ENCODE assay signal across 23 cellular contexts in the genomic region with DNA sequence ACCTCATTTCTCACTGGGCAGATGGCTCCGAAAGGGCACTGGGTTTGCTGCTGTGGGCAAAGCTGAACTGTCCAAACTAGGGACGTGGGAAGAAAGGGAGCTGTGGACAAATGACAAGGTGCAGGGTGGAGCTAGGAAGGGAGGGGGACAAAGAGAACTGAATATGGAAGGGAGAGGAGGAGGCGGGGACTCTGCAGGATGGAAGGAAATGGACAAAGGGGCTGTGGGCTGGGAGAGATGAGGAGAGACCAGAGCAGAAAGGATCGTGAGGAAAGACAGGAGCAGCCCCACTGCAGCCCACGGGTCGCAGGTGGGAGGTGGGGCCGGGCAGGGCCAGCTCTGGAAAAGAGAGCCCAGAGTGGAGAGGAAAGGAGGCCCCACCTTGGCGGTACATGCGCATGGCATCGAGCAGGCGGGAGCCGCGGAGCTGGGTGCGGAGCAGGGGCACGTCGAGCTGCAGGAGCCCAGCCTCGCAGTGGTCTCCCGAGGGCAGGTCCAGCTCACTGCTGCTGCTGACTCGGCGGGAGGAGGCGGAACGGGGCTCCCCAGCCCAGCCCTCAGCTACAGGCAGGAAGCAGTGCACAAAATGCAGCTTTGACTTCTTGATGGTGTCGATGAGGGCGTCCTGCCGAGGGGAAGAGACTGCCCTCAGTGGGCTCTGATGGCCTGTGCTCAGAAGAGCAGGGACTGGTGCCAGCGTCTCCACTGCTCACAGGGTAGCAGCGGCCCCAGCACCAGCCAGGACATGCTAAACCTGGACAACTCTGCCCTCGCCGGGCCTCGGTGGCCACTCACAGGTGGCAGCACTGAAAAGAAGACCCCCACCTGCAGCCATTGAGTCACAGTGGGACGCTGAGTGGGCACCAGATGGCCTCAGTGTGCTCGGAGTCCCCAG.
DNase-seq lines count a peak whose midpoint lies in the region; ATAC-seq and TF ChIP-seq lines count a peak whose summit lies in the region.
"Had no signal": no experiment of that assay in that cellular context is flagged by ENCODE, and none has a peak within 500 bp of the region (broad histone marks: within the 10 kb centered on the region; RNA-seq: fewer than 3 reads in every experiment).

No MANE protein-coding gene starts in this region.

- peaks cover 8% of the 10 kb centered on the region for H3K36me3 Mint-ChIP-seq in activated naive CD8-positive, alpha-beta T cell treated with anti-CD3 and anti-CD28 coated beads, Interleukin-2, amount 10 ng/mL, durations not matched to agents 7 days and 5 days
- peaks cover 3% of the 10 kb centered on the region for H3K36me3 Mint-ChIP-seq in activated naive CD8-positive, alpha-beta T cell treated with anti-CD3 and anti-CD28 coated beads, Interleukin-2, amount 50 U/mL, for 24 hours (ENCODE audit: low read depth)
- peaks cover 16% of the 10 kb centered on the region for H3K36me3 Mint-ChIP-seq in T-helper 17 cell (ENCODE audit: low read depth)
- H3K36me3 Mint-ChIP-seq in activated T-helper 17 cell treated with anti-CD3 and anti-CD28 coated beads, Interleukin-2, amount 50 U/mL, for 72 hours (ENCODE audit: low read depth), result peaks cover 80% of the 10 kb centered on the region

- in situ Hi-C loops in gastrocnemius medialis (cut with MboI; ENCODE audit: low sequenced_read_pairs in 4 of 4), result loop anchor here in 3 of 4 donors (5.0 to 10.0 kb wide), 2 partner anchors 142 to 145 kb away; no protein-coding TSS in a partner anchor

- H3K4me3 Mint-ChIP-seq in activated naive CD8-positive, alpha-beta T cell treated with anti-CD3 and anti-CD28 coated beads, Interleukin-2, amount 10 ng/mL, durations not matched to agents 7 days and 5 days, result no peak overlapping the region
- no peak overlapping the region for H3K4me3 Mint-ChIP-seq in activated naive CD8-positive, alpha-beta T cell treated with anti-CD3 and anti-CD28 coated beads, Interleukin-2, amount 50 U/mL, for 24 hours
- no peak overlapping the region for H3K4me3 Mint-ChIP-seq in T-helper 17 cell
- H3K4me3 Mint-ChIP-seq in activated T-helper 17 cell treated with anti-CD3 and anti-CD28 coated beads, Interleukin-2, amount 50 U/mL, for 72 hours, result no peak overlapping the region
- H3K4me3 Mint-ChIP-seq: activated CD4-positive, alpha-beta T cell treated with anti-CD3 and anti-CD28 coated beads for 36 hours; activated CD8-positive, alpha-beta T cell treated with anti-CD3 and anti-CD28 coated beads, Interleukin-2, amount 10 ng/mL, durations not matched to agents 7 days and 5 days; CD4-positive, alpha-beta memory T cell had no signal

- POLR2A ChIA-PET in activated naive CD8-positive, alpha-beta T cell treated with anti-CD3 and anti-CD28 coated beads, Interleukin-2, amount 10 ng/mL, durations not matched to agents 7 days and 5 days (lab: Charles Lee), result interaction anchor here (0.6 to 1.6 kb wide), 2 partner anchors 144 to 444 kb away, joined by 3 to 4 read pairs; no protein-coding TSS in a partner anchor

- intact Hi-C loops in gastrocnemius medialis (cut with DNase I; ENCODE audit: low total_unique reads), result loop anchor here (5.0 kb wide), 1 partner anchor 382 kb away; a partner anchor contains a TSS

- peaks cover 0 to 69% of the 10 kb centered on the region in 2 donors for H3K36me3 ChIP-seq in gastrocnemius medialis

- H3K4me1 Mint-ChIP-seq in activated naive CD8-positive, alpha-beta T cell treated with anti-CD3 and anti-CD28 coated beads, Interleukin-2, amount 10 ng/mL, durations not matched to agents 7 days and 5 days, result no peaks in the 10 kb centered on the region
- peaks cover 1% of the 10 kb centered on the region for H3K4me1 Mint-ChIP-seq in activated naive CD8-positive, alpha-beta T cell treated with anti-CD3 and anti-CD28 coated beads, Interleukin-2, amount 50 U/mL, for 24 hours
- H3K4me1 Mint-ChIP-seq in T-helper 17 cell, result peaks cover 11% of the 10 kb centered on the region
- peaks cover 9% of the 10 kb centered on the region for H3K4me1 Mint-ChIP-seq in activated T-helper 17 cell treated with anti-CD3 and anti-CD28 coated beads, Interleukin-2, amount 50 U/mL, for 72 hours
- H3K4me1 Mint-ChIP-seq: activated CD4-positive, alpha-beta T cell treated with anti-CD3 and anti-CD28 coated beads for 36 hours had no signal

- no peaks in the 10 kb centered on the region for H3K27me3 ChIP-seq in gastrocnemius medialis
- H3K27me3 ChIP-seq: MG63, stomach, thyroid gland, vagina had no signal

- no peak for ATAC-seq in activated naive CD8-positive, alpha-beta T cell treated with anti-CD3 and anti-CD28 coated beads, Interleukin-2, amount 10 ng/mL, durations not matched to agents 7 days and 5 days (ENCODE audit: low read depth)
- ATAC-seq in activated naive CD8-positive, alpha-beta T cell treated with anti-CD3 and anti-CD28 coated beads, Interleukin-2, amount 50 U/mL, for 24 hours, result no peak
- ATAC-seq in T-helper 17 cell, result no peak
- ATAC-seq in gastrocnemius medialis, result no peak
- ATAC-seq in GM18502 (IDR thresholded peaks at IDR 0.05; ENCODE audit: poor library complexity, unreplicated experiment), result no peak
- ATAC-seq in activated T-helper 17 cell treated with anti-CD3 and anti-CD28 coated beads, Interleukin-2, amount 50 U/mL, for 72 hours (replicated peaks), result no peak
- ATAC-seq in HG03378 (IDR thresholded peaks at IDR 0.05; ENCODE audit: unreplicated experiment), result no peak
- ATAC-seq: activated CD4-positive, alpha-beta T cell treated with anti-CD3 and anti-CD28 coated beads for 36 hours; activated CD8-positive, alpha-beta T cell treated with anti-CD3 and anti-CD28 coated beads, Interleukin-2, amount 10 ng/mL, durations not matched to agents 7 days and 5 days had no signal

- no peaks in the 10 kb centered on the region for H3K9me3 Mint-ChIP-seq in activated naive CD8-positive, alpha-beta T cell treated with anti-CD3 and anti-CD28 coated beads, Interleukin-2, amount 10 ng/mL, durations not matched to agents 7 days and 5 days
- H3K9me3 Mint-ChIP-seq in activated naive CD8-positive, alpha-beta T cell treated with anti-CD3 and anti-CD28 coated beads, Interleukin-2, amount 50 U/mL, for 24 hours, result no peaks in the 10 kb centered on the region
- no peaks in the 10 kb centered on the region for H3K9me3 Mint-ChIP-seq in activated T-helper 17 cell treated with anti-CD3 and anti-CD28 coated beads, Interleukin-2, amount 50 U/mL, for 72 hours

- no peaks in the 10 kb centered on the region for H3K9me3 ChIP-seq in T-helper 17 cell (ENCODE audit: control insufficient read depth, low read length, poor library complexity, severe bottlenecking)
- H3K9me3 ChIP-seq in gastrocnemius medialis, result no peaks in the 10 kb centered on the region
- H3K9me3 ChIP-seq: MG63, stomach, thyroid gland, vagina had no signal

- no peak for TF ChIP-seq POLR2A in gastrocnemius medialis (IDR thresholded peaks at IDR 0.05)

- H3K27ac Mint-ChIP-seq in activated naive CD8-positive, alpha-beta T cell treated with anti-CD3 and anti-CD28 coated beads, Interleukin-2, amount 10 ng/mL, durations not matched to agents 7 days and 5 days, result peak overlapping the region; percentile 13
- no peak overlapping the region for H3K27ac Mint-ChIP-seq in activated naive CD8-positive, alpha-beta T cell treated with anti-CD3 and anti-CD28 coated beads, Interleukin-2, amount 50 U/mL, for 24 hours
- H3K27ac Mint-ChIP-seq in T-helper 17 cell, result peak overlapping the region; percentile 69
- H3K27ac Mint-ChIP-seq in activated T-helper 17 cell treated with anti-CD3 and anti-CD28 coated beads, Interleukin-2, amount 50 U/mL, for 72 hours, result no peak overlapping the region
- H3K27ac Mint-ChIP-seq: activated CD4-positive, alpha-beta T cell treated with anti-CD3 and anti-CD28 coated beads for 36 hours; activated CD8-positive, alpha-beta T cell treated with anti-CD3 and anti-CD28 coated beads, Interleukin-2, amount 10 ng/mL, durations not matched to agents 7 days and 5 days had no signal

- peak overlapping the region; percentile 68 to 98 (median 84) for H3K27ac ChIP-seq in gastrocnemius medialis
- H3K27ac ChIP-seq: SK-N-MC, skin epidermis, vagina had no signal

- no peak overlapping the region for H3K4me3 ChIP-seq in gastrocnemius medialis
- H3K4me3 ChIP-seq: MG63, SK-N-MC, skin epidermis, stomach, thyroid gland, vagina had no signal

- peaks cover 55 to 58% of the 10 kb centered on the region in 2 donors for H3K4me1 ChIP-seq in gastrocnemius medialis

- no peak for TF ChIP-seq CTCF in gastrocnemius medialis (IDR thresholded peaks at IDR 0.05 in 4 of 5, conservative IDR thresholded peaks at IDR 0.05 in 1 of 5)

- no peaks in the 10 kb centered on the region for H3K27me3 Mint-ChIP-seq in activated naive CD8-positive, alpha-beta T cell treated with anti-CD3 and anti-CD28 coated beads, Interleukin-2, amount 10 ng/mL, durations not matched to agents 7 days and 5 days
- no peaks in the 10 kb centered on the region for H3K27me3 Mint-ChIP-seq in activated naive CD8-positive, alpha-beta T cell treated with anti-CD3 and anti-CD28 coated beads, Interleukin-2, amount 50 U/mL, for 24 hours
- no peaks in the 10 kb centered on the region for H3K27me3 Mint-ChIP-seq in T-helper 17 cell
- no peaks in the 10 kb centered on the region for H3K27me3 Mint-ChIP-seq in activated T-helper 17 cell treated with anti-CD3 and anti-CD28 coated beads, Interleukin-2, amount 50 U/mL, for 72 hours
- H3K27me3 Mint-ChIP-seq: activated CD4-positive, alpha-beta T cell treated with anti-CD3 and anti-CD28 coated beads for 36 hours; CD4-positive, alpha-beta memory T cell had no signal

- DNase-seq in activated naive CD8-positive, alpha-beta T cell treated with anti-CD3 and anti-CD28 coated beads, Interleukin-2, amount 10 ng/mL, durations not matched to agents 7 days and 5 days, result no peak
- no peak for DNase-seq in activated naive CD8-positive, alpha-beta T cell treated with anti-CD3 and anti-CD28 coated beads, Interleukin-2, amount 50 U/mL, for 24 hours
- DNase-seq in T-helper 17 cell, result no peak
- peak; percentile 40 for DNase-seq in iPS-NIHi7 (ENCODE audit: extremely low spot score)
- DNase-seq in gastrocnemius medialis, result no peak
- DNase-seq: activated CD4-positive, alpha-beta T cell treated with anti-CD3 and anti-CD28 coated beads for 36 hours; activated CD8-positive, alpha-beta T cell treated with anti-CD3 and anti-CD28 coated beads, Interleukin-2, amount 10 ng/mL, durations not matched to agents 7 days and 5 days; activated gamma-delta T cell; activated T-cell treated with anti-CD3 and anti-CD28 coated beads for 4 hours; CD4-positive, alpha-beta memory T cell; MG63; NCI-H1417; NCI-H2081 treated with DMSO at 0.1 percent for 48 hours; NCI-H446; NCI-H82; stomach; thyroid gland had no signal

Comparison
In these comparisons a context has a peak if more than half of its experiments do, and no peak if none do; other contexts are left out.
1. H3K27ac Mint-ChIP-seq: peak in activated naive CD8-positive, alpha-beta T cell treated with anti-CD3 and anti-CD28 coated beads, Interleukin-2, amount 10 ng/mL, durations not matched to agents 7 days and 5 days (single experiment) and T-helper 17 cell (single experiment); none in activated naive CD8-positive, alpha-beta T cell treated with anti-CD3 and anti-CD28 coated beads, Interleukin-2, amount 50 U/mL, for 24 hours (single experiment) and activated T-helper 17 cell treated with anti-CD3 and anti-CD28 coated beads, Interleukin-2, amount 50 U/mL, for 72 hours (single experiment).